ENCODE assay signal across 11 cellular contexts in genomic region chr2:225013432-225014048, GRCh38. TPM values are rescaled to one million over a fixed set of nuclear protein-coding genes. Genes with fewer than 3 reads are reported as not detected.
A peak's percentile ranks its signal among the peaks of the same experiment; 100 is the strongest.
DNase-seq lines count a peak whose midpoint lies in the region; ATAC-seq and TF ChIP-seq lines count a peak whose summit lies in the region.
"Had no signal": no experiment of that assay in that cellular context is flagged by ENCODE, and none has a peak within 500 bp of the region (broad histone marks: within the 10 kb centered on the region; RNA-seq: fewer than 3 reads in every experiment).

No MANE protein-coding gene starts in this region.

- H3K4me1 ChIP-seq in GM23338 (ENCODE audit: insufficient read depth) (peaks cover 10% of the 10 kb centered on the region), heart left ventricle (peaks cover 0 to 5% (median 0%) of the 10 kb centered on the region in 12 donors)

- WGBS in heart left ventricle, 4 donors, result 41 to 74% (median 51%) methylated on average over 2 of the region's 2 CpGs

- H3F3A ChIP-seq in GM23338 (replicated peaks; ENCODE audit: low read depth), result no peaks in the 10 kb centered on the region

- ATAC-seq in CD4-positive, alpha-beta T cell (ENCODE audit: poor library complexity), result peak; percentile 27
- ATAC-seq in GM23338 (no peak), heart left ventricle (no peak), HG03135 (IDR thresholded peaks at IDR 0.05; ENCODE audit: unreplicated experiment) (no peak)
- peak in 1 of 2 donors; percentile 51 for ATAC-seq in naive thymus-derived CD8-positive, alpha-beta T cell

- H3K4me1 Mint-ChIP-seq in CD4-positive, alpha-beta T cell (ENCODE audit: low read depth), result peaks cover 81% of the 10 kb centered on the region
- peaks cover 34% of the 10 kb centered on the region for H3K4me1 Mint-ChIP-seq in GM23338
- H3K4me1 Mint-ChIP-seq in activated naive CD8-positive, alpha-beta T cell (ENCODE audit: low read depth), result peaks cover 85% of the 10 kb centered on the region
- peaks cover 26 to 83% (median 63%) of the 10 kb centered on the region in 4 donors for H3K4me1 Mint-ChIP-seq in naive thymus-derived CD8-positive, alpha-beta T cell

- no peaks in the 10 kb centered on the region for H3K27me3 Mint-ChIP-seq in CD4-positive, alpha-beta T cell
- peaks cover 8% of the 10 kb centered on the region for H3K27me3 Mint-ChIP-seq in GM23338 (ENCODE audit: insufficient read depth, low read depth, poor library complexity)
- no peaks in the 10 kb centered on the region for H3K27me3 Mint-ChIP-seq in activated naive CD8-positive, alpha-beta T cell
- no peaks in the 10 kb centered on the region for H3K27me3 Mint-ChIP-seq in naive thymus-derived CD8-positive, alpha-beta T cell

- H3K27ac ChIP-seq in CD4-positive, alpha-beta T cell (ENCODE audit: low read depth, low read length), result no peak overlapping the region
- H3K27ac ChIP-seq in GM23338 (ENCODE audit: low read depth) (no peak overlapping the region), heart left ventricle (no peak overlapping the region)

- H3K9me2 ChIP-seq in GM23338 (ENCODE audit: insufficient read depth), result no peaks in the 10 kb centered on the region

- H3K27me3 ChIP-seq in CD4-positive, alpha-beta T cell (ENCODE audit: control insufficient read depth, insufficient read depth, low read length), result no peaks in the 10 kb centered on the region
- H3K27me3 ChIP-seq in GM23338 (ENCODE audit: insufficient read depth) (no peaks in the 10 kb centered on the region), heart left ventricle (no peaks in the 10 kb centered on the region)

- H3K9me3 Mint-ChIP-seq in CD4-positive, alpha-beta T cell, result no peaks in the 10 kb centered on the region
- H3K9me3 Mint-ChIP-seq in GM23338, result no peaks in the 10 kb centered on the region
- H3K9me3 Mint-ChIP-seq in activated naive CD8-positive, alpha-beta T cell (ENCODE audit: low read depth), result no peaks in the 10 kb centered on the region
- H3K9me3 Mint-ChIP-seq in naive thymus-derived CD8-positive, alpha-beta T cell, result no peaks in the 10 kb centered on the region

- H3K4me2 ChIP-seq in GM23338, result no peak overlapping the region

- POLR2A ChIA-PET in CD4-positive, alpha-beta T cell (lab: Charles Lee), result interaction anchor here (0.5 to 1.5 kb wide), 6 partner anchors 10 to 352 kb away, joined by 3 to 7 read pairs (median 3); no protein-coding TSS in a partner anchor
- POLR2A ChIA-PET in naive thymus-derived CD8-positive, alpha-beta T cell (lab: Charles Lee), result interaction anchor here (0.6 to 1.2 kb wide), 3 partner anchors 9 to 81 kb away, joined by 4 to 5 read pairs (median 4); no protein-coding TSS in a partner anchor

- H4K20me1 ChIP-seq in GM23338 (replicated peaks; ENCODE audit: insufficient read depth), result no peaks in the 10 kb centered on the region

- no peak for TF ChIP-seq CTCF in CD4-positive, alpha-beta T cell (IDR thresholded peaks at IDR 0.05)
- TF ChIP-seq CTCF in GM23338 (conservative IDR thresholded peaks at IDR 0.05; ENCODE audit: low read depth in 2 of 2) (no peak), heart left ventricle (IDR thresholded peaks at IDR 0.05) (no peak)

- H3K4me3 ChIP-seq in GM23338 (no peak overlapping the region), heart left ventricle (no peak overlapping the region)

- intact Hi-C loops in CD4-positive, alpha-beta T cell (cut with DNase I, micrococcal nuclease), result no loop called here
- intact Hi-C loops in heart left ventricle (cut with DNase I), result no loop called here

- CTCF ChIA-PET in CD4-positive, alpha-beta T cell (lab: Charles Lee), result interaction anchor here (0.6 to 2.1 kb wide), 3 partner anchors 16 to 37 kb away, joined by 3 to 5 read pairs (median 4); partner anchors contain the start of gene DOCK10

- peak overlapping the region; percentile 85 for H3K27ac Mint-ChIP-seq in CD4-positive, alpha-beta T cell
- no peak overlapping the region for H3K27ac Mint-ChIP-seq in GM23338
- H3K27ac Mint-ChIP-seq in activated naive CD8-positive, alpha-beta T cell, result peak overlapping the region; percentile 89
- H3K27ac Mint-ChIP-seq in naive thymus-derived CD8-positive, alpha-beta T cell, result peak overlapping the region; percentile 25 to 88 (median 66)

- no peak for TF ChIP-seq POLR2A in heart left ventricle (IDR thresholded peaks at IDR 0.05)

- H3K4me3 Mint-ChIP-seq in CD4-positive, alpha-beta T cell, result no peak overlapping the region
- no peak overlapping the region for H3K4me3 Mint-ChIP-seq in GM23338
- peak overlapping the region; percentile 24 for H3K4me3 Mint-ChIP-seq in activated naive CD8-positive, alpha-beta T cell
- peak overlapping the region in 3 of 10 donors; percentile 1 to 60 (median 18) for H3K4me3 Mint-ChIP-seq in naive thymus-derived CD8-positive, alpha-beta T cell

- H3K36me3 Mint-ChIP-seq in CD4-positive, alpha-beta T cell (ENCODE audit: low read depth), result peaks cover 17% of the 10 kb centered on the region
- no peaks in the 10 kb centered on the region for H3K36me3 Mint-ChIP-seq in GM23338 (ENCODE audit: low read depth)
- H3K36me3 Mint-ChIP-seq in activated naive CD8-positive, alpha-beta T cell, result peaks cover 10% of the 10 kb centered on the region
- peaks cover 0 to 2% (median 0%) of the 10 kb centered on the region in 3 donors for H3K36me3 Mint-ChIP-seq in naive thymus-derived CD8-positive, alpha-beta T cell

- H3K9me3 ChIP-seq in CD4-positive, alpha-beta T cell (ENCODE audit: control insufficient read depth, low read length), result no peaks in the 10 kb centered on the region
- no peaks in the 10 kb centered on the region for H3K9me3 ChIP-seq in heart left ventricle

- no peak for DNase-seq in CD4-positive, alpha-beta T cell
- DNase-seq in GM23338 (ENCODE audit: low spot score) (peak; percentile 8), hippocampal formation (lab: John Stamatoyannopoulos, UW) (no peak), heart left ventricle (no peak), ureter (ENCODE audit: low spot score) (no peak)
- no peak for DNase-seq in naive thymus-derived CD8-positive, alpha-beta T cell
- DNase-seq: amniotic stem cell, C1 segment of cervical spinal cord, NCI-H2029 had no signal

- H3K36me3 ChIP-seq in GM23338 (ENCODE audit: insufficient read depth), result no peaks in the 10 kb centered on the region
- H3K36me3 ChIP-seq in heart left ventricle, result no peaks in the 10 kb centered on the region

- H2AFZ ChIP-seq in GM23338, result no peak overlapping the region

- no peaks in the 10 kb centered on the region for H3K79me2 ChIP-seq in GM23338 (replicated peaks; ENCODE audit: insufficient read depth)

TF ChIP-seq in GM23338, 12 proteins besides CTCF, POLR2A, EP300 and RAD21 (continues in another document):
- TF ChIP-seq EZH2phosphoT487 (IDR thresholded peaks at IDR 0.05; ENCODE audit: unreplicated experiment) (no peak), ZNF331 (CRISPR knock-in tag; IDR thresholded peaks at IDR 0.05; ENCODE audit: low read depth) (no peak), STAT1 (IDR thresholded peaks at IDR 0.05; ENCODE audit: unreplicated experiment) (no peak), ZNF114 (CRISPR knock-in tag; IDR thresholded peaks at IDR 0.05) (no peak)

RNA-seq across cellular contexts. Expression of gene DOCK10, which starts 28.7 kb away (rescaled TPM):
- 100 to 1,000 TPM; 184 to 209 TPM for total RNA-seq in CD4-positive, alpha-beta T cell
- 1.3 and 1.7 TPM in 2 replicates for total RNA-seq in GM23338 (2014; rRNA removed; shearing (Covaris generic))
- polyA plus RNA-seq in GM23338 (2016; fragmentation: Nextera tagmentation; extraction: Ambion mirVana), result 0.19 and 1.0 TPM in 2 replicates
- total RNA-seq in naive thymus-derived CD8-positive, alpha-beta T cell, result 100 to 1,000 TPM; 165 to 180 TPM
- polyA plus RNA-seq in naive thymus-derived CD8-positive, alpha-beta T cell, result 10 to 100 TPM; 34.1 to 57.9 (median 47.8) TPM
- total RNA-seq in heart left ventricle, result 10 to 100 TPM in 1 of 9 donors, 1 to 10 TPM in 7, under 1 TPM in 1; 0.31 to 28.6 (median 2.1) TPM
- polyA plus RNA-seq in heart left ventricle, result 1 to 10 TPM; 1.0 to 2.0 TPM
- total RNA-seq in ureter, result 9.6 TPM

Comparison
In these comparisons a context has a peak if more than half of its experiments do, and no peak if none do; other contexts are left out.
1. RNA of gene DOCK10, which starts 28.7 kb away (total RNA-seq): 184 to 209 TPM in CD4-positive, alpha-beta T cell and 165 to 180 TPM in naive thymus-derived CD8-positive, alpha-beta T cell; 9.6 TPM in ureter (single experiment), 0.31 to 28.6 TPM in heart left ventricle and 1.3 to 1.7 TPM in GM23338; every median in the first group is over 4 times any median in the second.